In the genomic region with DNA sequence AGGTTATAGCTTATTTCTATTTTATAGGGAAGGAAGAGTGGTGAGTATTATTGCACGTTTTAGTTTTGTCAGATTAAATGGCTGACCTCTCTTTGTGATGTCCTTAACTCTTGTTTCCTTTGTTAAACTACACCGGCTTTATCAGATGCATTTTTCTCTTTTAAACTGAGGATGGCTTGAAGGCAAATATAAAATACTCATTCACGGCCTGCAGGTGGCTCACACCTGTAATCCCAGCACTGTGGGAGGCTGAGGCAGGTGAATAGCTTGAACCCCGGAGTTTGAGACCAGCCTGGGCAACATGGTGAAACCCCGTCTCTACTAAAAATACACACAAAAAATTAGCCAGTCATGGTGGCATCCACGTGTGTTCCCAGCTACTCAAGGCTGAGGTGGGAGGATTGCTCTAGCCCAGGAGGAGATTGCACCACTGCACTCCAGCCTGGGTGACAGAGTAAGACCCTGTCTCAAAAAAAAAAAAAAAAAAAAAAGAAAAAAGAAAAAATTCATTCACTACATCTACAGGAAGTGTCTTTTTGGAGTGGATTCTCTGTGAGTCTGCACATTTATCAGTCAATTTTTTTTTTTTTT, we compare ENCODE assay signal across 1 cellular context.
TF ChIP-seq lines count a peak whose summit lies in the region.

No MANE protein-coding gene starts in this region.

TF ChIP-seq in IMR-90, 13 proteins besides CTCF, POLR2A, EP300 and RAD21:
- TF ChIP-seq CEBPB (IDR thresholded peaks at IDR 0.05; ENCODE audit: low read depth, low read length) (0 out of 2 replicates have a peak, but pooled peaks have one; percentile 1), FOS (IDR thresholded peaks at IDR 0.05; ENCODE audit: low read depth, low read length) (no peak)
